In genomic region chrX:153696100-153696499, GRCh38 we compare ENCODE assay signal across 2 cellular contexts.
TF ChIP-seq lines count a peak whose summit lies in the region.

No MANE protein-coding gene starts in this region.

TF ChIP-seq in IMR-90, 13 proteins besides CTCF, POLR2A, EP300 and RAD21:
- TF ChIP-seq RFX5 (IDR thresholded peaks at IDR 0.05; ENCODE audit: low read depth, low read length) (no peak), MXI1 (IDR thresholded peaks at IDR 0.05; ENCODE audit: borderline replicate concordance, low read depth, low read length) (no peak), MAFK (IDR thresholded peaks at IDR 0.05; ENCODE audit: low read depth, low read length) (no peak), CHD1 (IDR thresholded peaks at IDR 0.05; ENCODE audit: low read depth, low read length) (no peak), CEBPB (IDR thresholded peaks at IDR 0.05; ENCODE audit: low read depth, low read length) (no peak), SMC3 (IDR thresholded peaks at IDR 0.05; ENCODE audit: low read depth, low read length) (no peak), BHLHE40 (IDR thresholded peaks at IDR 0.05; ENCODE audit: low read depth, low read length) (no peak), FOS (IDR thresholded peaks at IDR 0.05; ENCODE audit: low read depth, low read length) (no peak), ELK1 (IDR thresholded peaks at IDR 0.05; ENCODE audit: borderline replicate concordance, low read depth, low read length) (no peak), MAZ (IDR thresholded peaks at IDR 0.05; ENCODE audit: borderline replicate concordance, low read depth, low read length) (no peak), NFE2L2 (IDR thresholded peaks at IDR 0.05; ENCODE audit: low read depth, low read length) (no peak), RCOR1 (IDR thresholded peaks at IDR 0.05; ENCODE audit: insufficient replicate concordance, low read length) (no peak), USF2 (IDR thresholded peaks at IDR 0.05; ENCODE audit: low read depth, low read length) (no peak)

TF ChIP-seq in K562, 482 proteins besides CTCF, POLR2A, EP300 and RAD21:
- TF ChIP-seq RBFOX2 (IDR thresholded peaks at IDR 0.05; ENCODE audit: low read depth, low read length): peak; percentile 54; the same call in 1 of the 2 replicates
- TF ChIP-seq BRD4 (IDR thresholded peaks at IDR 0.05): no peak
- no peak for TF ChIP-seq CUX1 (CRISPR knock-in tag; IDR thresholded peaks at IDR 0.05)
- TF ChIP-seq POLR2G (IDR thresholded peaks at IDR 0.05; ENCODE audit: low read depth, low read length): peak; percentile 67
- no peak for TF ChIP-seq ZNF311 (CRISPR knock-in tag; IDR thresholded peaks at IDR 0.05)
- no peak for TF ChIP-seq CAMTA2 (CRISPR knock-in tag; conservative IDR thresholded peaks at IDR 0.05)
- 0 out of 2 replicates have a peak, but pooled peaks have one; percentile 1 for TF ChIP-seq POLR2AphosphoS5 (IDR thresholded peaks at IDR 0.05; ENCODE audit: control insufficient read depth, insufficient read depth, low read depth, low read length)
- TF ChIP-seq ATF3 (IDR thresholded peaks at IDR 0.05): no peak
- TF ChIP-seq ATF3 (CRISPR knock-in tag; conservative IDR thresholded peaks at IDR 0.05): no peak
